9 cellular contexts compared by ENCODE assay signal in the genomic region with DNA sequence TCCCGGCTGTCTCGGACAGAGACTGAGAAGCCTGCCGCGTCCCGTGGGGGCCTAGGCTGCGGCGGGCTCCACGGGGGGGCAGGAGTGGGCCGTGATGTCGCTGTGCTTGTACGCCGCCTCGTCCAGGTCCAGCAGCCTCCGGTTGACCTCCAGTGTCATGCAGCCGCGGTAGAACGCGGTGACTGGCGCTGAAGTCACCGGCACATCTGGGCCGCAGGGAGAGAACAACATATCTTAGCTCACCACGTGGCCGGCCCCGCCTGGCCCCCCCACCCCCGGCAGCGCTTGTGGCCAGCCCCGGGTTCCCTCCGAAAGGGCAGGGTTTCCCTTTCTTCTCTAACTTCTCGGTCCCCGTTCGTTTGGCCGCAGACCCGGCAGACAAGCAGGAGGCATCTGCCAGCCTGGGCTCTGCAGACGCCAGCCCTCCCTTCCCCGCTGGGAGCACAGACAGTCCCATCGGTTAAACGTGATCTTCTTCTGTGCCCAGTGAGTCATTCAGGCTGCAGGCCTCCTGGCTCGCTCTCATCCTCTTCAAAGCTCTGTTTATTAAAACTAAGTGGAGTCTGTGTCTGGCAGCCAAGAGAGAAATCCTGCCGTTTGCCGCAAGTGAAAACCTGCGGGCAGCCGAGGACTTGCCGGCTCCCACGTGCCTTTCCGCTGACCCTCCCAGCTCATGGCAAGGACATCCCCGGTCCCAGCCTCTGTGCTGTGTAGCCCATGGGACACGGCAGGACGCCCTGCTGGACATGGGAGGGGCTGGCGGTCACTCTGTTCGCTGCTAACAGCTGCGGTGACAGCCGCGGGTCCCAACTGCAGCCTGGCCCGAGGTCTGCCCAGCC. TPM values are rescaled to one million over a fixed set of nuclear protein-coding genes. Genes with fewer than 3 reads are reported as not detected.
DNase-seq lines count a peak whose midpoint lies in the region; ATAC-seq, FAIRE-seq and TF ChIP-seq lines count a peak whose summit lies in the region.
"Had no signal": no experiment of that assay in that cellular context is flagged by ENCODE, and none has a peak within 500 bp of the region (broad histone marks: within the 10 kb centered on the region; RNA-seq: fewer than 3 reads in every experiment).

No MANE protein-coding gene starts in this region.

- BruUV-seq in A673 (replicated peaks; lab: Mats Ljungman, UMichigan) = no TSS peak
- BruUV-seq in MCF 10A (replicated peaks; lab: Mats Ljungman, UMichigan) = no TSS peak

- H3K79me2 ChIP-seq in keratinocyte (ENCODE audit: control insufficient read depth, insufficient read depth, low read length) = no peaks in the 10 kb centered on the region

- peak overlapping the region; percentile 50 for H3K9ac ChIP-seq in keratinocyte (ENCODE audit: control insufficient read depth, extremely low read depth, insufficient read depth, low read length)

- ATAC-seq in GM18868 (IDR thresholded peaks at IDR 0.05; ENCODE audit: unreplicated experiment) (no peak), GM21717 (IDR thresholded peaks at IDR 0.05; ENCODE audit: unreplicated experiment) (no peak)

- no peak overlapping the region for H3K27ac ChIP-seq in A673 (ENCODE audit: low read depth, low read length, poor library complexity, severe bottlenecking)
- peak overlapping the region; percentile 60 for H3K27ac ChIP-seq in keratinocyte (ENCODE audit: control insufficient read depth, insufficient read depth, low read length)

- no peak for TF ChIP-seq CTCF in A673 (conservative IDR thresholded peaks at IDR 0.05; ENCODE audit: low read depth, low read length)
- TF ChIP-seq CTCF in MCF 10A (IDR thresholded peaks at IDR 0.05; ENCODE audit: unreplicated experiment) = no peak
- TF ChIP-seq CTCF in keratinocyte (optimal IDR thresholded peaks at IDR 0.05 in 1 of 3, IDR thresholded peaks at IDR 0.05 in 1 of 3, conservative IDR thresholded peaks at IDR 0.05 in 1 of 3; ENCODE audit: extremely low read depth in 1 of 3, insufficient read depth in 2 of 3, low read length in 3 of 3) = no peak

- H3K27me3 ChIP-seq in A673 (replicated peaks; ENCODE audit: insufficient read depth, low read depth, low read length, poor library complexity) (no peaks in the 10 kb centered on the region), keratinocyte (ENCODE audit: control insufficient read depth, extremely low read depth, insufficient read depth, low read length) (no peaks in the 10 kb centered on the region)

- intact Hi-C loops in A673 (cut with micrococcal nuclease; ENCODE audit: unreplicated experiment) = no loop called here
- intact Hi-C loops in MCF 10A (cut with micrococcal nuclease) = loop anchor here (1.0 to 2.0 kb wide), 3 partner anchors 16 to 76 kb away; no protein-coding TSS in a partner anchor

- H3K9me3 ChIP-seq in A673 (ENCODE audit: low read depth, low read length, poor library complexity, severe bottlenecking) (no peaks in the 10 kb centered on the region), keratinocyte (ENCODE audit: control insufficient read depth, low read depth, low read length) (no peaks in the 10 kb centered on the region)

- H3K4me1 Mint-ChIP-seq in MCF 10A (ENCODE audit: insufficient read depth, unreplicated experiment) = peaks cover 29% of the 10 kb centered on the region

- H4K20me1 ChIP-seq in keratinocyte (ENCODE audit: control insufficient read depth, extremely low read depth, insufficient read depth, low read length) = peaks cover 12% of the 10 kb centered on the region

- dilution Hi-C loops in keratinocyte (cut with MboI; ENCODE audit: extremely low pct_ligation_motif_present, low sequenced_read_pairs) = no loop called here

- peak overlapping the region; percentile 58 for H3K4me3 Mint-ChIP-seq in MCF 10A (ENCODE audit: unreplicated experiment)

- peak; percentile 96 for FAIRE-seq in keratinocyte (lab: Jason Lieb, UNC)
- FAIRE-seq: TTC549 had no signal

- H3K27ac Mint-ChIP-seq in MCF 10A (ENCODE audit: low read depth, unreplicated experiment) = peak overlapping the region; percentile 50

- H3K36me3 ChIP-seq in A673 (ENCODE audit: insufficient read depth, low read length, poor library complexity, severe bottlenecking) = no peaks in the 10 kb centered on the region
- H3K36me3 ChIP-seq in keratinocyte (ENCODE audit: control insufficient read depth in 2 of 2, extremely low read depth in 1 of 2, insufficient read depth in 2 of 2, low read length in 2 of 2) = peaks cover 25 to 35% of the 10 kb centered on the region in 2 experiments

- peak; percentile 90 for DNase-seq in A673 (ENCODE audit: low spot score)
- peak; percentile 95 for DNase-seq in NCI-H1694 treated with DMSO at 0.1 percent for 48 hours (lab: John Stamatoyannopoulos, UW)
- peak; percentile 96 for DNase-seq in MCF 10A (ENCODE audit: unreplicated experiment)
- peak; percentile 69 for DNase-seq in keratinocyte (ENCODE audit: low read depth, low spot score)
- DNase-seq in superior temporal gyrus (ENCODE audit: extremely low spot score) = peak; percentile 88
- no peak for DNase-seq in NCI-H1436 treated with DMSO at 0.1 percent for 48 hours (lab: John Stamatoyannopoulos, UW)

- no peaks in the 10 kb centered on the region for H3K27me3 Mint-ChIP-seq in MCF 10A (ENCODE audit: insufficient read depth, unreplicated experiment)

- peak overlapping the region; percentile 21 for H3K4me3 ChIP-seq in A673 (ENCODE audit: low read depth, low read length, poor library complexity, severe bottlenecking)
- H3K4me3 ChIP-seq in keratinocyte (ENCODE audit: control insufficient read depth in 2 of 3, extremely low read depth in 1 of 3, insufficient read depth in 2 of 3, low read depth in 1 of 3, low read length in 3 of 3) = no peak overlapping the region

- H2AFZ ChIP-seq in keratinocyte (ENCODE audit: control insufficient read depth, low read length) = no peak overlapping the region

- no peaks in the 10 kb centered on the region for H3K9me1 ChIP-seq in keratinocyte (ENCODE audit: control insufficient read depth, extremely low read depth, insufficient read depth, low read length)

- POLR2A ChIA-PET in A673 (lab: Charles Lee; ENCODE audit: low non-redundant PET) = no interaction called here
- POLR2A ChIA-PET in MCF 10A (lab: Yijun Ruan, JAX) = interaction anchor here (0.8 to 3.8 kb wide), 10 partner anchors 17 to 408 kb away, joined by 3 to 45 read pairs (median 5); a partner anchor contains a TSS

- peaks cover 8% of the 10 kb centered on the region for H3K4me1 ChIP-seq in A673 (ENCODE audit: insufficient read depth, low read length, poor library complexity, severe bottlenecking)
- peaks cover 24% of the 10 kb centered on the region for H3K4me1 ChIP-seq in keratinocyte (ENCODE audit: control insufficient read depth, extremely low read depth, insufficient read depth, low read length)

- no peaks in the 10 kb centered on the region for H3K9me3 Mint-ChIP-seq in MCF 10A (ENCODE audit: unreplicated experiment)

- CTCF ChIA-PET in A673 (lab: Charles Lee) = no interaction called here
- CTCF ChIA-PET in MCF 10A (lab: Yijun Ruan, JAX) = interaction anchor here (1.5 to 2.4 kb wide), 4 partner anchors 17 to 126 kb away, joined by 4 to 11 read pairs (median 8); no protein-coding TSS in a partner anchor

- H3K4me2 ChIP-seq in keratinocyte (ENCODE audit: control insufficient read depth, extremely low read depth, insufficient read depth, low read depth, low read length) = peak overlapping the region; percentile 37

- peaks cover 62% of the 10 kb centered on the region for H3K36me3 Mint-ChIP-seq in MCF 10A (ENCODE audit: insufficient read depth, unreplicated experiment)

RNA-seq across cellular contexts. Expression of a gene that starts 42.8 kb away (rescaled TPM):
- total RNA-seq in A673 (2021) (0.67 and 0.79 TPM in 2 replicates), MCF 10A (2022) (58.9 and 92.3 TPM in 2 replicates)
- 163 to 267 TPM (median 166 TPM) in 3 replicates for polyA plus RNA-seq in keratinocyte
- 97.3 TPM for polyA plus RNA-seq in keratinocyte (2011; ENCODE audit: low read depth)
- polyA plus RNA-seq in keratinocyte (2011; cell fraction: cytosol; rRNA removed) = 121 and 265 TPM in 2 replicates
- 353 and 513 TPM in 2 replicates for polyA plus RNA-seq in keratinocyte (2011; cell fraction: nucleus; rRNA removed)
- 57.5 and 273 TPM in 2 replicates for polyA plus RNA-seq in keratinocyte (2012; ENCODE audit: low replicate concordance)
- 77.0 to 179 TPM (median 83.9 TPM) in 3 replicates for polyA minus RNA-seq in keratinocyte
- polyA minus RNA-seq in keratinocyte (2011; cell fraction: cytosol; rRNA and poly(A)+ RNA removed) = 246 TPM
- polyA minus RNA-seq in keratinocyte (2011; cell fraction: nucleus; rRNA and poly(A)+ RNA removed) = 176 and 206 TPM in 2 replicates

Comparison
In these comparisons a context has a peak if more than half of its experiments do, and no peak if none do; other contexts are left out.
1. RNA of a gene that starts 42.8 kb away (total RNA-seq): 58.9 to 92.3 TPM in MCF 10A; 0.67 to 0.79 TPM in A673; every median in the first group is over 10 times any median in the second.